ENCODE assay signal across 23 cellular contexts in the genomic region with DNA sequence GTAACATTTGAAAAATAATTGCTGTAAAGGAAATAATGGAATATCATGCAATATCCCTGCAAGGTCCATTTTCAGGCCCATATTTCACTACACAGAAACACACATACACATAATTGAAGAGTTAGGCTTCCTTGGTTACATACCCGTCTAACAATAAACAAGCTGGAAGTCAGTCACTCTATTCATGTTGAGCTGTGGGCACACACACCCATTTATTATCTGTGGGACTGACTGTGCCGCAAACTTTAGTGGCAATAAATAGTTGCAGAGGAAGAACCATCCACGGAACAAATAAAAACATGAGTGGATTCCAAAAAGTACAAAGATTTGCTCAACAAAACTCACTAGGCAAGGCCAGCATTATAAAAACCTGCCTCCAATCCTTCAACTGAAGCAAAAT. TPM values are rescaled to one million over a fixed set of nuclear protein-coding genes. Genes with fewer than 3 reads are reported as not detected.
DNase-seq lines count a peak whose midpoint lies in the region; ATAC-seq, FAIRE-seq and TF ChIP-seq lines count a peak whose summit lies in the region.
"Had no signal": no experiment of that assay in that cellular context is flagged by ENCODE, and none has a peak within 500 bp of the region (broad histone marks: within the 10 kb centered on the region; RNA-seq: fewer than 3 reads in every experiment).

No MANE protein-coding gene starts in this region.

- intact Hi-C loops in left colon (cut with DNase I, micrococcal nuclease) = no loop called here
- intact Hi-C loops in mucosa of descending colon (cut with DNase I, micrococcal nuclease) = no loop called here

- FAIRE-seq in RCC 7860 (lab: Jason Lieb, UNC) = no peak
- FAIRE-seq: A549, D721Med, G401.6, GM12891, GM19239 had no signal

- H3K27ac Mint-ChIP-seq in GM23338 = no peak overlapping the region
- H3K27ac Mint-ChIP-seq: B cell; CD4-positive, alpha-beta T cell; CD8-positive, alpha-beta T cell had no signal

- H3K27me3 ChIP-seq in GM23338 (ENCODE audit: insufficient read depth) (no peaks in the 10 kb centered on the region), thoracic aorta (replicated peaks; ENCODE audit: insufficient read depth) (no peaks in the 10 kb centered on the region)
- H3K27me3 ChIP-seq: BLaER1 treated with 17β-estradiol and CSF1 and Interleukin-3, amounts not matched to agents 10 nM and 100 nM had no signal

- no peak overlapping the region for H2AFZ ChIP-seq in GM23338

- H3K4me1 ChIP-seq in GM23338 (ENCODE audit: insufficient read depth) (peaks cover 12% of the 10 kb centered on the region; the same call in 1 of the 2 replicates), mucosa of descending colon (ENCODE audit: low read depth) (no peaks in the 10 kb centered on the region), thoracic aorta (ENCODE audit: control insufficient read depth in 1 of 2, low read depth in 2 of 2) (peaks cover 21 to 96% of the 10 kb centered on the region in 2 donors)
- H3K4me1 ChIP-seq: A549; BLaER1 treated with 17β-estradiol and CSF1 and Interleukin-3, amounts not matched to agents 10 nM and 100 nM; Caco-2 had no signal

- TF ChIP-seq CTCF in GM23338 (conservative IDR thresholded peaks at IDR 0.05; ENCODE audit: low read depth in 2 of 2) (no peak), mucosa of descending colon (IDR thresholded peaks at IDR 0.05) (no peak), thoracic aorta (IDR thresholded peaks at IDR 0.05) (no peak)

- no peaks in the 10 kb centered on the region for H4K20me1 ChIP-seq in GM23338 (replicated peaks; ENCODE audit: insufficient read depth)
- H4K20me1 ChIP-seq: BLaER1 treated with 17β-estradiol and CSF1 and Interleukin-3, amounts not matched to agents 10 nM and 100 nM had no signal

- peak overlapping the region; percentile 32; the same call in 1 of the 2 replicates for H3K27ac ChIP-seq in GM23338 (ENCODE audit: low read depth)
- peak overlapping the region; percentile 13 to 18 for H3K27ac ChIP-seq in thoracic aorta
- H3K27ac ChIP-seq: 22Rv1; A549; BLaER1 treated with 17β-estradiol and CSF1 and Interleukin-3, amounts not matched to agents 10 nM and 100 nM; C4-2B had no signal

- DNase-seq in GM23338 (ENCODE audit: low spot score) (no peak), left colon (no peak), mucosa of descending colon (no peak), thoracic aorta (ENCODE audit: low spot score) (no peak), NAMALWA (ENCODE audit: low spot score) (no peak), NCI-H2227 (lab: John Stamatoyannopoulos, UW; ENCODE audit: unreplicated experiment) (no peak), RCC 7860 (ENCODE audit: low spot score) (no peak)
- DNase-seq: AML-193; Caco-2; Calu3; CD4-positive, alpha-beta T cell; CD8-positive, alpha-beta T cell; DMS79 treated with DMSO at 0.1 percent for 48 hours; GF-D8 had no signal

- H3K9me3 ChIP-seq in mucosa of descending colon (peaks cover 5% of the 10 kb centered on the region), thoracic aorta (no peaks in the 10 kb centered on the region)
- H3K9me3 ChIP-seq: Caco-2 had no signal

- H3K9me3 Mint-ChIP-seq in GM23338 = peaks cover 18% of the 10 kb centered on the region

- H3K27me3 Mint-ChIP-seq in GM23338 (ENCODE audit: insufficient read depth, low read depth, poor library complexity) = peaks cover 2% of the 10 kb centered on the region
- H3K27me3 Mint-ChIP-seq: B cell; CD4-positive, alpha-beta T cell had no signal

- H3F3A ChIP-seq in GM23338 (replicated peaks; ENCODE audit: low read depth) = no peaks in the 10 kb centered on the region

- ATAC-seq in GM23338 (no peak), left colon (peak; percentile 62), mucosa of descending colon (peak; percentile 68), thoracic aorta (ENCODE audit: insufficient number of reproducible peaks, low FRiP score, low read depth) (no peak)
- ATAC-seq: A549; CD8-positive, alpha-beta T cell had no signal

- H3K4me1 Mint-ChIP-seq in GM23338 = peaks cover 19% of the 10 kb centered on the region; the same call in 2 of the 3 replicates
- H3K4me1 Mint-ChIP-seq: B cell had no signal

- H3K4me3 ChIP-seq in GM23338 (no peak overlapping the region), mucosa of descending colon (no peak overlapping the region), thoracic aorta (no peak overlapping the region)
- H3K4me3 ChIP-seq: A549; BLaER1 treated with 17β-estradiol and CSF1 and Interleukin-3, amounts not matched to agents 10 nM and 100 nM had no signal

- H3K36me3 Mint-ChIP-seq in GM23338 (ENCODE audit: low read depth) = peaks cover 14% of the 10 kb centered on the region
- H3K36me3 Mint-ChIP-seq: CD8-positive, alpha-beta T cell had no signal

- no peaks in the 10 kb centered on the region for H3K79me2 ChIP-seq in GM23338 (replicated peaks; ENCODE audit: insufficient read depth)

- H3K4me2 ChIP-seq in GM23338 = no peak overlapping the region
- H3K4me2 ChIP-seq: A549; BLaER1 treated with 17β-estradiol and CSF1 and Interleukin-3, amounts not matched to agents 10 nM and 100 nM had no signal

- H3K36me3 ChIP-seq in GM23338 (ENCODE audit: insufficient read depth) = no peaks in the 10 kb centered on the region
- H3K36me3 ChIP-seq in mucosa of descending colon (ENCODE audit: low read depth) = no peaks in the 10 kb centered on the region
- H3K36me3 ChIP-seq in thoracic aorta = no peaks in the 10 kb centered on the region
- H3K36me3 ChIP-seq: BLaER1 treated with 17β-estradiol and CSF1 and Interleukin-3, amounts not matched to agents 10 nM and 100 nM had no signal

- H3K9me2 ChIP-seq in GM23338 (ENCODE audit: insufficient read depth) = no peaks in the 10 kb centered on the region; the same call in 1 of the 2 replicates

- H3K4me3 Mint-ChIP-seq in GM23338 = no peak overlapping the region
- H3K4me3 Mint-ChIP-seq: B cell; CD4-positive, alpha-beta T cell; CD8-positive, alpha-beta T cell had no signal

TF ChIP-seq in GM23338, 12 proteins besides CTCF, POLR2A, EP300 and RAD21 (continues in another document):
- TF ChIP-seq ZNF331 (CRISPR knock-in tag; IDR thresholded peaks at IDR 0.05; ENCODE audit: low read depth) = no peak
- TF ChIP-seq POLR2AphosphoS5 (IDR thresholded peaks at IDR 0.05; ENCODE audit: low read depth) = no peak
- no peak for TF ChIP-seq EZH2 (IDR thresholded peaks at IDR 0.05; ENCODE audit: low read depth, unreplicated experiment)
- no peak for TF ChIP-seq JUNB (IDR thresholded peaks at IDR 0.05; ENCODE audit: unreplicated experiment)
- no peak for TF ChIP-seq CREB1 (CRISPR knock-in tag; IDR thresholded peaks at IDR 0.05; ENCODE audit: low read depth)
- TF ChIP-seq NANOG (IDR thresholded peaks at IDR 0.05; ENCODE audit: borderline replicate concordance) = no peak
- TF ChIP-seq EZH2phosphoT487 (IDR thresholded peaks at IDR 0.05; ENCODE audit: unreplicated experiment) = no peak
- no peak for TF ChIP-seq STAT1 (IDR thresholded peaks at IDR 0.05; ENCODE audit: unreplicated experiment)
- no peak for TF ChIP-seq ZNF114 (CRISPR knock-in tag; IDR thresholded peaks at IDR 0.05)
- TF ChIP-seq, protein P1, sequence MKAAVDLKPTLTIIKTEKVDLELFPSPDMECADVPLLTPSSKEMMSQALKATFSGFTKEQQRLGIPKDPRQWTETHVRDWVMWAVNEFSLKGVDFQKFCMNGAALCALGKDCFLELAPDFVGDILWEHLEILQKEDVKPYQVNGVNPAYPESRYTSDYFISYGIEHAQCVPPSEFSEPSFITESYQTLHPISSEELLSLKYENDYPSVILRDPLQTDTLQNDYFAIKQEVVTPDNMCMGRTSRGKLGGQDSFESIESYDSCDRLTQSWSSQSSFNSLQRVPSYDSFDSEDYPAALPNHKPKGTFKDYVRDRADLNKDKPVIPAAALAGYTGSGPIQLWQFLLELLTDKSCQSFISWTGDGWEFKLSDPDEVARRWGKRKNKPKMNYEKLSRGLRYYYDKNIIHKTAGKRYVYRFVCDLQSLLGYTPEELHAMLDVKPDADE (IDR thresholded peaks at IDR 0.05) = no peak

RNA-seq across cellular contexts. Expression of a gene that starts 24.8 kb away (rescaled TPM):
- total RNA-seq in GM23338 (2014; rRNA removed; shearing (Covaris generic)) = 2.4 and 4.0 TPM in 2 replicates
- polyA plus RNA-seq in GM23338 (2016; fragmentation: Nextera tagmentation; extraction: Ambion mirVana) = 1.7 and 2.2 TPM in 2 replicates
- total RNA-seq in left colon (10 to 100 TPM; 39.2 to 51.2 TPM), mucosa of descending colon (10 to 100 TPM; 49.3 to 60.8 (median 52.5) TPM), thoracic aorta (100 to 1,000 TPM in 1 of 2 donors, 10 to 100 TPM in 1; 66.2 to 109 TPM)
- total RNA-seq: B cell; CD8-positive, alpha-beta T cell had no signal

Comparison
In these comparisons a context has a peak if more than half of its experiments do, and no peak if none do; other contexts are left out.
1. ATAC-seq: peak in left colon (single experiment) and mucosa of descending colon (single experiment); none in GM23338 (single experiment) and thoracic aorta (single experiment).